ENCODE assay signal across 8 cellular contexts in the genomic region with DNA sequence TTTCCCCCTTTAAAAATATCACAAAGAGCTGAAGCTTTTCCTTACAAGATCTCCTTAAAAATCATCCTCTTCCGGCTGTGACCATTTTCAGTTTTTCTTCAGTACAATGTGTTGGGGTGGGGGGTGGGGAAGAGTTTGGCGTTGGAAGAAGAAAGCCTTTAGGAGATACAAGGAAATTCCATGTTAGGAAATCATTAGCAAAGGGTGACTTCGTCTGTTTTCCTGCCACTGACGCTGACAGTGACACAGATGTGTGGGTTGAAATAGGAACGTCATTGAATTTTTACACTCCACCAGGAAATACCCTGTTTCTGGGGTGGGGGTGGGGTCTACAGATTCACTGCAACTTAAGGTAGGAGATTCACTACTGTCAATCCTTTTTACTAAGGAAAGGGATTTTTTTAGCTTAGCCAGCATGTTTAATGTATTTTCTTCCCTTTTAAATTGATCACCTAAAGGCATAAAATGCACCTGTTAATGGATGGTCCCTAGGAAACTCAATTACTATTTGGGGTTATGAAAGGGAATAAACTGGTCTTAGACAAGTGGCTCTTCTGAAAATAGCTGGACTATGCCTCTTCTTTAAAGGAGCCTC. TPM values are rescaled to one million over a fixed set of nuclear protein-coding genes. Genes with fewer than 3 reads are reported as not detected.
DNase-seq lines count a peak whose midpoint lies in the region; ATAC-seq and TF ChIP-seq lines count a peak whose summit lies in the region.

No MANE protein-coding gene starts in this region.

- no peak for TF ChIP-seq POLR2A in uterus (IDR thresholded peaks at IDR 0.05)

- DNase-seq in right atrium auricular region (ENCODE audit: low spot score) (no peak), cardiac septum (ENCODE audit: low spot score) (no peak), choroid plexus epithelial cell (ENCODE audit: low read depth) (peak; percentile 40), uterus (no peak), 8988T (no peak), omental fat pad (ENCODE audit: low spot score) (no peak), NCI-H2171 treated with DMSO at 0.1 percent for 48 hours (lab: John Stamatoyannopoulos, UW) (no peak)

- no peaks in the 10 kb centered on the region for H3K36me3 ChIP-seq in right atrium auricular region
- no peaks in the 10 kb centered on the region for H3K36me3 ChIP-seq in mucosa of stomach (ENCODE audit: control insufficient read depth, insufficient read depth, low read length)
- H3K36me3 ChIP-seq in uterus, result no peaks in the 10 kb centered on the region

- no peaks in the 10 kb centered on the region for H3K27me3 ChIP-seq in right atrium auricular region
- peaks cover 13% of the 10 kb centered on the region for H3K27me3 ChIP-seq in mucosa of stomach (ENCODE audit: control insufficient read depth, insufficient read depth, low read length)
- no peaks in the 10 kb centered on the region for H3K27me3 ChIP-seq in uterus

- intact Hi-C loops in cardiac septum (cut with DNase I), result loop anchor here (10.0 kb wide), 2 partner anchors 178 to 208 kb away; no protein-coding TSS in a partner anchor
- intact Hi-C loops in uterus (cut with DNase I; ENCODE audit: low total_unique reads), result no loop called here

- H3K9ac ChIP-seq in mucosa of stomach (ENCODE audit: low read length), result peak overlapping the region; percentile 29

- H3K4me3 ChIP-seq in right atrium auricular region (peak overlapping the region in 1 of 2 donors; percentile 59), choroid plexus epithelial cell (ENCODE audit: low read depth, low read length) (peak overlapping the region; percentile 69), mucosa of stomach (ENCODE audit: low read length) (no peak overlapping the region), uterus (peak overlapping the region; percentile 49 to 61)

- TF ChIP-seq CTCF in right atrium auricular region (IDR thresholded peaks at IDR 0.05) (no peak), choroid plexus epithelial cell (conservative IDR thresholded peaks at IDR 0.05; ENCODE audit: low read depth, low read length) (no peak), uterus (IDR thresholded peaks at IDR 0.05) (no peak), omental fat pad (IDR thresholded peaks at IDR 0.05) (no peak)

- ATAC-seq in omental fat pad (ENCODE audit: low FRiP score), result no peak

- H3K9me3 ChIP-seq in right atrium auricular region (no peaks in the 10 kb centered on the region), mucosa of stomach (ENCODE audit: control insufficient read depth, low read length) (no peaks in the 10 kb centered on the region), uterus (no peaks in the 10 kb centered on the region)

- H3K27ac ChIP-seq in right atrium auricular region (peak overlapping the region; percentile 83 to 86), uterus (peak overlapping the region; percentile 91 to 92)

- H3K4me1 ChIP-seq in right atrium auricular region, result peaks cover 0 to 3% of the 10 kb centered on the region in 2 donors
- H3K4me1 ChIP-seq in mucosa of stomach (ENCODE audit: control insufficient read depth, insufficient read depth, low read length), result no peaks in the 10 kb centered on the region
- peaks cover 0 to 5% of the 10 kb centered on the region in 2 donors for H3K4me1 ChIP-seq in uterus

RNA-seq across cellular contexts. Expression of gene MAMLD1, which starts 3.9 kb away (rescaled TPM):
- total RNA-seq in right atrium auricular region (1 to 10 TPM in 1 of 2 donors, under 1 TPM in 1; 0.56 to 3.3 TPM), cardiac septum (2.6 TPM), uterus (10 to 100 TPM in 1 of 4 donors, 1 to 10 TPM in 2, under 1 TPM in 1; 0.77 to 20.6 (median 2.2) TPM), omental fat pad (10 to 100 TPM in 1 of 4 donors, 1 to 10 TPM in 3; 4.5 to 10.3 (median 6.2) TPM)
